ENCODE assay signal across 15 cellular contexts in the genomic region with DNA sequence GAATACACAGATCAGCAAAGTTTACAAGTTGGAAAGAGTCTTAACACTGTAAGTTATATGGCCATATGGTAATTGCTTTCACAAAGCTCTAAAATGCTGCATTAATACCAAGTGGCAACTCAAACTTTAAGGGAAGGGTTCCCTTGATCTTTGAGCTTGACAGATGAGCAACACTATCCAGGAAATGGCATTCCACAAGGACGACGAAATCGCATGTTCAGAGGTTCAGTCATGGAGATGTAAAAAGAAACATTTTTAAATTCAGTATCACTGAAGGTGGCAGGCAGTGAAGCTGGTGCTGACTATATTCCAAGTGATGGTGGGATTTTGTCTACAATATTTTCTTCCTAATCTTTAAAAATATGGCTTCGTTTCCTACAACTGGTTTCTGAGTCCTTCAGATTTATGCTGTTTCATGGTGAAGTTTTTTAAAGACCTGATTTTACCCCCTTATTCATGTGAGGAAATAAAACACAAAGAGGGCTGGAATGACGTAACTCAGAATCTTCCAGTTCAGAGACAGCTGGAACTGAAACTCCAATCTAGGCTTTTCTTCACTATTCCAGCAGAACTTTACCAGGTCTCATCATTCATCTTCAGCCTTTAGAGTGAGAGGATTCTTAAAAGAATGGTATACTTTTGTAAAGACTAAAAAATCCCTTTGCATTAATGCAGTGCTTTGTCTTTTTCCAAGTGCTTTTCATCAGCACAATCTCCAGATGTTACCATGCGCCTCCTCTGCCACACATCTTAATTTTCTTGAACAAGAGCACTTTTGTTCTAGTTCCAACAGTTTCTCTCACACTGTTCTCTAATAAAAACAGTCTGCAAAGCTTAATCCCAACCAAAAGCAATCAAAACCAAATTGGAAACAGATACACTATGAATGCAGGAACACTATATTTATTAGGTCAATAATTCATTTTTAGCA. TPM values are rescaled to one million over a fixed set of nuclear protein-coding genes. Genes with fewer than 3 reads are reported as not detected.
DNase-seq lines count a peak whose midpoint lies in the region; ATAC-seq and TF ChIP-seq lines count a peak whose summit lies in the region.
"Had no signal": no experiment of that assay in that cellular context is flagged by ENCODE, and none has a peak within 500 bp of the region (broad histone marks: within the 10 kb centered on the region; RNA-seq: fewer than 3 reads in every experiment).

No MANE protein-coding gene starts in this region.

- H3K4me3 Mint-ChIP-seq in osteocyte (ENCODE audit: unreplicated experiment), result no peak overlapping the region
- H3K4me3 Mint-ChIP-seq: dendritic cell treated with granulocyte-macrophage colony-stimulating factor and Interleukin-4, amounts not matched to agents 40 ng/mL and 50 ng/mL, for 4 days; natural killer cell treated with Interleukin-12 subunit alpha and Interleukin-12 subunit beta and Interleukin-15 and Interleukin-18, amount 100 ng/mL, for 72 hours; stimulated activated memory B cell treated with anti-CD40 and anti-IgM and Interleukin-4, amounts not matched to agents 10 μg/mL and 1 μg/mL and 100 μg/mL, for 72 hours had no signal

- H3K27me3 Mint-ChIP-seq in osteocyte (ENCODE audit: unreplicated experiment), result no peaks in the 10 kb centered on the region
- H3K27me3 Mint-ChIP-seq: natural killer cell treated with Interleukin-12 subunit alpha and Interleukin-12 subunit beta and Interleukin-15 and Interleukin-18, amount 100 ng/mL, for 72 hours; stimulated activated memory B cell treated with anti-CD40 and anti-IgM and Interleukin-4, amounts not matched to agents 10 μg/mL and 1 μg/mL and 100 μg/mL, for 72 hours had no signal

- intact Hi-C loops in lower lobe of right lung (cut with DNase I), result no loop called here

- no peak overlapping the region for H3K4me3 ChIP-seq in lower lobe of right lung

- ATAC-seq in lower lobe of right lung (no peak), HG02885 (IDR thresholded peaks at IDR 0.05; ENCODE audit: poor library complexity, unreplicated experiment) (no peak)
- ATAC-seq: natural killer cell treated with Interleukin-12 subunit alpha and Interleukin-12 subunit beta and Interleukin-15 and Interleukin-18, amount 100 ng/mL, for 72 hours; stimulated activated memory B cell treated with anti-CD40 and anti-IgM and Interleukin-4, amounts not matched to agents 10 μg/mL and 1 μg/mL and 100 μg/mL, for 72 hours had no signal

- no peak overlapping the region for H3K27ac Mint-ChIP-seq in osteocyte (ENCODE audit: unreplicated experiment)
- H3K27ac Mint-ChIP-seq: dendritic cell treated with granulocyte-macrophage colony-stimulating factor and Interleukin-4, amounts not matched to agents 40 ng/mL and 50 ng/mL, for 4 days; natural killer cell treated with Interleukin-12 subunit alpha and Interleukin-12 subunit beta and Interleukin-15 and Interleukin-18, amount 100 ng/mL, for 72 hours; stimulated activated memory B cell treated with anti-CD40 and anti-IgM and Interleukin-4, amounts not matched to agents 10 μg/mL and 1 μg/mL and 100 μg/mL, for 72 hours had no signal

- no peaks in the 10 kb centered on the region for H3K9me3 ChIP-seq in lower lobe of right lung

- DNase-seq in HCEC 1CT (peak; percentile 61), T1000 (lab: John Stamatoyannopoulos, UW) (peak; percentile 21), glomerular visceral epithelial cell (ENCODE audit: extremely low spot score) (peak; percentile 29), osteocyte (ENCODE audit: extremely low spot score, unreplicated experiment) (no peak), lower lobe of right lung (no peak)
- no peak for DNase-seq in stimulated activated CD4-positive, alpha-beta T cell treated with anti-CD3 and anti-CD28 coated beads, Interleukin-4, amount 100 ng/mL, for 1 hour
- DNase-seq: activated CD4-positive, CD25-positive, alpha-beta regulatory T cell; DMS153; NCI-H2029; SHP77 had no signal

- peaks cover 8% of the 10 kb centered on the region for H3K4me1 Mint-ChIP-seq in osteocyte (ENCODE audit: unreplicated experiment)
- H3K4me1 Mint-ChIP-seq: stimulated activated memory B cell treated with anti-CD40 and anti-IgM and Interleukin-4, amounts not matched to agents 10 μg/mL and 1 μg/mL and 100 μg/mL, for 72 hours had no signal

- peak; percentile 36 for TF ChIP-seq CTCF in subcutaneous adipose tissue (IDR thresholded peaks at IDR 0.05; ENCODE audit: low read depth)
- no peak for TF ChIP-seq CTCF in osteocyte (IDR thresholded peaks at IDR 0.05)
- TF ChIP-seq CTCF in lower lobe of right lung (IDR thresholded peaks at IDR 0.05), result no peak

- no peaks in the 10 kb centered on the region for H3K9me3 Mint-ChIP-seq in osteocyte (ENCODE audit: unreplicated experiment)
- H3K9me3 Mint-ChIP-seq: dendritic cell treated with granulocyte-macrophage colony-stimulating factor and Interleukin-4, amounts not matched to agents 40 ng/mL and 50 ng/mL, for 4 days; natural killer cell treated with Interleukin-12 subunit alpha and Interleukin-12 subunit beta and Interleukin-15 and Interleukin-18, amount 100 ng/mL, for 72 hours; stimulated activated memory B cell treated with anti-CD40 and anti-IgM and Interleukin-4, amounts not matched to agents 10 μg/mL and 1 μg/mL and 100 μg/mL, for 72 hours had no signal

- no peak overlapping the region for H3K27ac ChIP-seq in lower lobe of right lung

- no peaks in the 10 kb centered on the region for H3K4me1 ChIP-seq in lower lobe of right lung

- peaks cover 32% of the 10 kb centered on the region for H3K36me3 ChIP-seq in lower lobe of right lung

- peaks cover 30% of the 10 kb centered on the region for H3K36me3 Mint-ChIP-seq in osteocyte (ENCODE audit: unreplicated experiment)
- H3K36me3 Mint-ChIP-seq: natural killer cell treated with Interleukin-12 subunit alpha and Interleukin-12 subunit beta and Interleukin-15 and Interleukin-18, amount 100 ng/mL, for 72 hours had no signal

- H3K27me3 ChIP-seq in lower lobe of right lung (ENCODE audit: low read depth), result no peaks in the 10 kb centered on the region

RNA-seq across cellular contexts. Expression of gene CHCT1, which starts 20.2 kb away (rescaled TPM):
- total RNA-seq in subcutaneous adipose tissue (not detected), osteocyte (not detected in 2 replicates), lower lobe of right lung (not detected)
- total RNA-seq: natural killer cell treated with Interleukin-12 subunit alpha and Interleukin-12 subunit beta and Interleukin-15 and Interleukin-18, amount 100 ng/mL, for 72 hours had no signal

RNA-seq across cellular contexts. Expression of gene USP32, which starts 50.6 kb away (rescaled TPM):
- total RNA-seq in subcutaneous adipose tissue (10 to 100 TPM; 65.1 to 80.1 (median 77.2) TPM), osteocyte (53.6 TPM in 2 replicates), lower lobe of right lung (68.9 TPM)

Comparison
In these comparisons a context has a peak if more than half of its experiments do, and no peak if none do; other contexts are left out.
1. DNase-seq: peak in HCEC 1CT (single experiment), T1000 (single experiment) and glomerular visceral epithelial cell (single experiment); none in stimulated activated CD4-positive, alpha-beta T cell treated with anti-CD3 and anti-CD28 coated beads, Interleukin-4, amount 100 ng/mL, for 1 hour (single experiment), osteocyte (single experiment) and lower lobe of right lung (single experiment).